ENCODE assay signal across 9 cellular contexts in the genomic region with DNA sequence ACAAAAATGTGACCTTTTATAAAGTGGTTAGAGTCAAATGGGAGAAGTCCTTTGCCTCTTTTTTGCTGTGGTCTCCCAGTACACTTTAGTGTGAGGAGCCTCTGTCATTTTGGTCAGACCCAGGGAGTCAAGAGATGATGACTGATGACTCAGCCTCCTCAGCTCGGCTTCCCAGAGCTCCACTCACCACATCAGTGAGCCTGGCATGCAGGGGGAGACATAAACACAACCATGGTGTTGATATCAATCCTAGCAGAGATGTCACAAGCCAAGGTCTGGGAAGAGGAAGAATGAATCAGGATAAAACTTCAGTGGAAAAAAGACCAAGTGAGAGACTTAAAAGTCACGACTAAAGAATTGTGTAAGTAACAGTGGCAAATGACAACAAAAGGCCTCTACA. TPM values are rescaled to one million over a fixed set of nuclear protein-coding genes. Genes with fewer than 3 reads are reported as not detected.
DNase-seq lines count a peak whose midpoint lies in the region; ATAC-seq and TF ChIP-seq lines count a peak whose summit lies in the region.
"Had no signal": no experiment of that assay in that cellular context is flagged by ENCODE, and none has a peak within 500 bp of the region (broad histone marks: within the 10 kb centered on the region; RNA-seq: fewer than 3 reads in every experiment).

No MANE protein-coding gene starts in this region.

- peaks cover 0 to 3% of the 10 kb centered on the region in 2 donors for H3K36me3 Mint-ChIP-seq in activated naive CD4-positive, alpha-beta T cell treated with anti-CD3 and anti-CD28 coated beads, Interleukin-2, amount 50 U/mL, for 72 hours
- H3K36me3 Mint-ChIP-seq in activated CD8-positive, alpha-beta T cell treated with anti-CD3 and anti-CD28 coated beads, Interleukin-2, amount 10 ng/mL, durations not matched to agents 7 days and 5 days (ENCODE audit: low read depth) = no peaks in the 10 kb centered on the region

- H3K4me1 ChIP-seq in right atrium auricular region (no peaks in the 10 kb centered on the region), tibial artery (peaks cover 0 to 36% (median 19%) of the 10 kb centered on the region in 4 donors)

- intact Hi-C loops in tibial artery (cut with DNase I; ENCODE audit: low total_unique reads) = no loop called here

- TF ChIP-seq CTCF in right atrium auricular region (IDR thresholded peaks at IDR 0.05) = no peak
- no peak for TF ChIP-seq CTCF in tibial artery (IDR thresholded peaks at IDR 0.05)

- POLR2A ChIA-PET in activated CD8-positive, alpha-beta T cell treated with anti-CD3 and anti-CD28 coated beads, Interleukin-2, amount 10 ng/mL, durations not matched to agents 7 days and 5 days (lab: Charles Lee) = no interaction called here

- H3K36me3 ChIP-seq in right atrium auricular region (no peaks in the 10 kb centered on the region), tibial artery (no peaks in the 10 kb centered on the region)

- peak; percentile 98 to 100 for ATAC-seq in activated naive CD4-positive, alpha-beta T cell treated with anti-CD3 and anti-CD28 coated beads, Interleukin-2, amount 50 U/mL, for 72 hours
- ATAC-seq in activated CD8-positive, alpha-beta T cell treated with anti-CD3 and anti-CD28 coated beads, Interleukin-2, amount 10 ng/mL, durations not matched to agents 7 days and 5 days = peak; percentile 85
- ATAC-seq in HG03378 (IDR thresholded peaks at IDR 0.05; ENCODE audit: unreplicated experiment) = no peak

- no peak overlapping the region for H3K27ac Mint-ChIP-seq in activated naive CD4-positive, alpha-beta T cell treated with anti-CD3 and anti-CD28 coated beads, Interleukin-2, amount 50 U/mL, for 72 hours
- H3K27ac Mint-ChIP-seq in activated CD8-positive, alpha-beta T cell treated with anti-CD3 and anti-CD28 coated beads, Interleukin-2, amount 10 ng/mL, durations not matched to agents 7 days and 5 days = peak overlapping the region; percentile 64

- peaks cover 15% of the 10 kb centered on the region for H3K4me1 Mint-ChIP-seq in activated CD8-positive, alpha-beta T cell treated with anti-CD3 and anti-CD28 coated beads, Interleukin-2, amount 10 ng/mL, durations not matched to agents 7 days and 5 days (ENCODE audit: low read depth)

- peaks cover 3 to 7% of the 10 kb centered on the region in 2 donors for H3K9me3 Mint-ChIP-seq in activated naive CD4-positive, alpha-beta T cell treated with anti-CD3 and anti-CD28 coated beads, Interleukin-2, amount 50 U/mL, for 72 hours
- H3K9me3 Mint-ChIP-seq in activated CD8-positive, alpha-beta T cell treated with anti-CD3 and anti-CD28 coated beads, Interleukin-2, amount 10 ng/mL, durations not matched to agents 7 days and 5 days (ENCODE audit: insufficient read depth) = no peaks in the 10 kb centered on the region

- H3K4me3 Mint-ChIP-seq in activated CD8-positive, alpha-beta T cell treated with anti-CD3 and anti-CD28 coated beads, Interleukin-2, amount 10 ng/mL, durations not matched to agents 7 days and 5 days = no peak overlapping the region

- H3K27me3 ChIP-seq in right atrium auricular region = no peaks in the 10 kb centered on the region
- no peaks in the 10 kb centered on the region for H3K27me3 ChIP-seq in tibial artery

- CTCF ChIA-PET in activated CD8-positive, alpha-beta T cell treated with anti-CD3 and anti-CD28 coated beads, Interleukin-2, amount 10 ng/mL, durations not matched to agents 7 days and 5 days (lab: Charles Lee) = no interaction called here

- peaks cover 0 to 4% of the 10 kb centered on the region in 2 donors for H3K9me3 ChIP-seq in right atrium auricular region
- no peaks in the 10 kb centered on the region for H3K9me3 ChIP-seq in tibial artery

- H3K27me3 Mint-ChIP-seq in activated CD8-positive, alpha-beta T cell treated with anti-CD3 and anti-CD28 coated beads, Interleukin-2, amount 10 ng/mL, durations not matched to agents 7 days and 5 days (ENCODE audit: low read depth) = peaks cover 13% of the 10 kb centered on the region

- peak in 1 of 2 donors; percentile 28 for DNase-seq in activated naive CD4-positive, alpha-beta T cell treated with anti-CD3 and anti-CD28 coated beads, Interleukin-2, amount 50 U/mL, for 72 hours (ENCODE audit: low spot score in 2 of 2)
- DNase-seq in activated naive CD4-positive, alpha-beta T cell (lab: John Stamatoyannopoulos, UW) = no peak
- peak; percentile 38 for DNase-seq in activated CD8-positive, alpha-beta T cell treated with anti-CD3 and anti-CD28 coated beads, Interleukin-2, amount 10 ng/mL, durations not matched to agents 7 days and 5 days
- DNase-seq in right atrium auricular region (ENCODE audit: low spot score) = peak; percentile 86
- peak; percentile 87 to 88 for DNase-seq in tibial artery
- no peak for DNase-seq in cortex of kidney (lab: John Stamatoyannopoulos, UW)
- no peak for DNase-seq in NCI-H82 treated with DMSO at 0.1 percent for 48 hours (lab: John Stamatoyannopoulos, UW; ENCODE audit: unreplicated experiment)
- DNase-seq: Karpas-422 had no signal

- H3K27ac ChIP-seq in right atrium auricular region = peak overlapping the region in 1 of 2 donors; percentile 54
- H3K27ac ChIP-seq in tibial artery = peak overlapping the region; percentile 36 to 51

- H3K4me3 ChIP-seq in right atrium auricular region (no peak overlapping the region), tibial artery (no peak overlapping the region)

RNA-seq across cellular contexts. Expression of a gene that starts 50.1 kb away (rescaled TPM):
- 10 to 100 TPM; 74.8 to 84.7 TPM for total RNA-seq in activated naive CD4-positive, alpha-beta T cell treated with anti-CD3 and anti-CD28 coated beads, Interleukin-2, amount 50 U/mL, for 72 hours
- 10 to 100 TPM; 64.1 to 67.2 TPM for total RNA-seq in activated CD8-positive, alpha-beta T cell treated with anti-CD3 and anti-CD28 coated beads, Interleukin-2, amount 10 ng/mL, durations not matched to agents 7 days and 5 days
- total RNA-seq in right atrium auricular region = 10 to 100 TPM; 15.1 to 17.7 TPM

Comparison
In these comparisons a context has a peak if more than half of its experiments do, and no peak if none do; other contexts are left out.
1. DNase-seq: peak in activated CD8-positive, alpha-beta T cell treated with anti-CD3 and anti-CD28 coated beads, Interleukin-2, amount 10 ng/mL, durations not matched to agents 7 days and 5 days (single experiment), right atrium auricular region (single experiment) and tibial artery (2 of 2); none in activated naive CD4-positive, alpha-beta T cell (0 of 4), cortex of kidney (single experiment) and NCI-H82 treated with DMSO at 0.1 percent for 48 hours (single experiment).